In the genomic region with DNA sequence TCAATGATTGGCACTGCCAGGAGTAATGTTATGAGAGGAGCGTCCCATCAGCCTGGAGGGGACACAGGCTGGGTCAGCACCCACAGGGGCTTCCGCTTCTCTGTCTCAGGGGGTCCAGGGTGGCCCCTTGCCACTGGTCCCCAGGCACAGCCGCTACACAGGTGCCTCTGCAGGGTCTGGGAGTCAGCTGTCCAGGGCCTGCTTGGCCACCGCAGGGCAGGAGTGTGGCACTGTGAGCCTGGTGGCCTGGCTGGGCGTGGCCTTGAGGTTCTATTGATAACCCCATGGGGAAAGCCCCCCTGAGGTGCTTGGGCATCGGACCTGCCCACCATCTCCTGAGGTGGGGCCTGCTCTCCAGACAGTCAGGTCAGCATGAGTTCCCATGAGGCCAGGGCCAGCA, we compare ENCODE assay signal across 18 cellular contexts.
"Had no signal": no experiment of that assay in that cellular context is flagged by ENCODE, and none has a peak within 500 bp of the region (broad histone marks: within the 10 kb centered on the region; RNA-seq: fewer than 3 reads in every experiment).

No MANE protein-coding gene starts in this region.

- H3K4me1 ChIP-seq: breast epithelium had no signal

- ATAC-seq: activated CD4-positive, CD25-positive, alpha-beta regulatory T cell treated with anti-CD3 and anti-CD28 coated beads, Interleukin-2, amount 50 U/mL, for 24 hours; left colon; sciatic nerve had no signal

- H3K27ac Mint-ChIP-seq: activated naive CD4-positive, alpha-beta T cell treated with anti-CD3 and anti-CD28 coated beads, Interleukin-2, amount 50 U/mL, for 24 hours; dendritic cell treated with granulocyte-macrophage colony-stimulating factor and Interleukin-4, amounts not matched to agents 40 ng/mL and 50 ng/mL, for 4 days had no signal

- H3K4me3 ChIP-seq: breast epithelium, hepatocyte, lung, ovary, smooth muscle cell had no signal

- H3K4me2 ChIP-seq: hepatocyte, smooth muscle cell had no signal

- H3K9me3 Mint-ChIP-seq: activated naive CD4-positive, alpha-beta T cell treated with anti-CD3 and anti-CD28 coated beads, Interleukin-2, amount 50 U/mL, for 24 hours; dendritic cell treated with granulocyte-macrophage colony-stimulating factor and Interleukin-4, amounts not matched to agents 40 ng/mL and 50 ng/mL, for 4 days had no signal

- H3K36me3 ChIP-seq: breast epithelium, ovary had no signal

- H3K27me3 ChIP-seq: breast epithelium, hepatocyte, ovary had no signal

- H3K9me3 ChIP-seq: breast epithelium, ovary had no signal

- H3K36me3 Mint-ChIP-seq: activated naive CD4-positive, alpha-beta T cell treated with anti-CD3 and anti-CD28 coated beads, Interleukin-2, amount 50 U/mL, for 24 hours had no signal

- H2AFZ ChIP-seq: hepatocyte had no signal

- H3K27me3 Mint-ChIP-seq: activated naive CD4-positive, alpha-beta T cell treated with anti-CD3 and anti-CD28 coated beads, Interleukin-2, amount 50 U/mL, for 24 hours had no signal

- H3K27ac ChIP-seq: breast epithelium, hepatocyte, ovary had no signal

- H3K4me3 Mint-ChIP-seq: activated naive CD4-positive, alpha-beta T cell treated with anti-CD3 and anti-CD28 coated beads, Interleukin-2, amount 50 U/mL, for 24 hours; dendritic cell treated with granulocyte-macrophage colony-stimulating factor and Interleukin-4, amounts not matched to agents 40 ng/mL and 50 ng/mL, for 4 days had no signal

- H3K79me2 ChIP-seq: hepatocyte had no signal

- DNase-seq: activated CD8-positive, alpha-beta memory T cell treated with anti-CD3 and anti-CD28 coated beads for 24 hours; activated CD8-positive, alpha-beta memory T cell treated with anti-CD3 and anti-CD28 coated beads, Interleukin-2, amount 50 U/mL, for 48 hours; activated effector memory CD4-positive, alpha-beta T cell treated with anti-CD3 and anti-CD28 coated beads, Interleukin-2, amount 50 U/mL, for 16 hours; activated T-cell treated with anti-CD3 and anti-CD28 coated beads, Interleukin-2, amount 50 U/mL, for 48 hours; effector memory CD4-positive, alpha-beta T cell; left colon; stimulated activated CD4-positive, alpha-beta T cell treated with anti-CD3 and anti-CD28 coated beads, Interleukin-4, amount 100 ng/mL, for 24 hours; stimulated activated naive CD4-positive, alpha-beta T cell; T1000 had no signal
